In genomic region chr5:43802651-43803050, GRCh38 we compare ENCODE assay signal across 17 cellular contexts.
DNase-seq lines count a peak whose midpoint lies in the region; ATAC-seq, FAIRE-seq and TF ChIP-seq lines count a peak whose summit lies in the region.
"Had no signal": no experiment of that assay in that cellular context is flagged by ENCODE, and none has a peak within 500 bp of the region (broad histone marks: within the 10 kb centered on the region; RNA-seq: fewer than 3 reads in every experiment).

No MANE protein-coding gene starts in this region.

- CTCF ChIA-PET in K562 (lab: Yijun Ruan, JAX; ENCODE audit: low intra/inter-chr PET ratio): no interaction called here
- CTCF ChIA-PET in T-cell (lab: Charles Lee): no interaction called here

- no peaks in the 10 kb centered on the region for H3K27me3 ChIP-seq in K562 (ENCODE audit: control insufficient read depth in 2 of 2, insufficient read depth in 2 of 2, low read length in 2 of 2)
- no peaks in the 10 kb centered on the region for H3K27me3 ChIP-seq in foreskin keratinocyte

- no peak overlapping the region for H3K4me3 Mint-ChIP-seq in T-cell
- H3K4me3 Mint-ChIP-seq: CD4-positive, alpha-beta memory T cell had no signal

- ATAC-seq in K562 (no peak), foreskin keratinocyte (peak; percentile 6), HG03097 (IDR thresholded peaks at IDR 0.05; ENCODE audit: low FRiP score, unreplicated experiment) (no peak), T-cell (replicated peaks in 1 of 4) (no peak), GM18520 (IDR thresholded peaks at IDR 0.05; ENCODE audit: unreplicated experiment) (no peak)

- BruUV-seq in K562 (replicated peaks; lab: Mats Ljungman, UMichigan): no TSS peak

- DNase-seq in NCI-H146 (lab: John Stamatoyannopoulos, UW) (peak; percentile 11), NCI-H146 treated with DMSO at 0.1 percent for 48 hours (lab: John Stamatoyannopoulos, UW; ENCODE audit: unreplicated experiment) (no peak), K562 (ENCODE audit: extremely low read depth in 1 of 4, low spot score in 3 of 4) (no peak), foreskin keratinocyte (no peak), T-cell (no peak)
- DNase-seq in stimulated activated CD4-positive, alpha-beta T cell treated with anti-CD3 and anti-CD28 coated beads, Interleukin-1b, Interleukin-23, amount 100 ng/mL, for 48 hours: no peak
- DNase-seq: CD4-positive, alpha-beta memory T cell; H7; NCI-H1436; NCI-H2081; NCI-H510A treated with DMSO at 0.1 percent for 48 hours; NK-92 treated with Interleukin-12 subunit alpha and Interleukin-12 subunit beta, amount 100 ng/mL, for 24 hours; SHP77 treated with DMSO at 0.1 percent for 48 hours had no signal

- in situ Hi-C loops in K562 (cut with MboI): no loop called here

- no peaks in the 10 kb centered on the region for H3K9me1 ChIP-seq in K562 (ENCODE audit: control insufficient read depth, insufficient read depth, low read length)

- TF ChIP-seq POLR2A in K562 (conservative IDR thresholded peaks at IDR 0.05): no peak

- H3K9me3 ChIP-seq in K562 (replicated peaks; ENCODE audit: control insufficient read depth, insufficient read depth, low read depth, low read length): no peaks in the 10 kb centered on the region

- TF ChIP-seq CTCF in K562 (IDR thresholded peaks at IDR 0.05 in 2 of 3, conservative IDR thresholded peaks at IDR 0.05 in 1 of 3; ENCODE audit: insufficient read depth in 2 of 3, low read depth in 1 of 3, low read length in 3 of 3) (no peak), foreskin keratinocyte (conservative IDR thresholded peaks at IDR 0.05) (no peak)

- H3K27ac Mint-ChIP-seq in T-cell: no peak overlapping the region
- H3K27ac Mint-ChIP-seq: CD4-positive, alpha-beta memory T cell had no signal

- no peak overlapping the region for H3K4me2 ChIP-seq in K562 (ENCODE audit: insufficient read depth, low read length)

- intact Hi-C loops in K562 (cut with micrococcal nuclease): no loop called here

- 1% methylated on average over 3 of the region's 3 CpGs for WGBS in K562 (ENCODE audit: insufficient coverage, low coverage, missing lambda C conversion rate)

- no peaks in the 10 kb centered on the region for H3K36me3 Mint-ChIP-seq in T-cell
- H3K36me3 Mint-ChIP-seq: CD4-positive, alpha-beta memory T cell had no signal

- POLR2A ChIA-PET in K562 (lab: Yijun Ruan, JAX): no interaction called here
- POLR2A ChIA-PET in T-cell (lab: Charles Lee): no interaction called here

- peak; percentile 46 for FAIRE-seq in K562 (lab: Jason Lieb, UNC)

- no peak for TF ChIP-seq EP300 in K562 (IDR thresholded peaks at IDR 0.05; ENCODE audit: low read length)

- no peaks in the 10 kb centered on the region for H4K20me1 ChIP-seq in K562 (replicated peaks; ENCODE audit: control insufficient read depth, insufficient read depth, low read length)

- H2AFZ ChIP-seq in K562 (ENCODE audit: low read depth, low read length): no peak overlapping the region

- H3K4me1 ChIP-seq in K562 (replicated peaks in 1 of 2; ENCODE audit: control insufficient read depth in 2 of 2, insufficient read depth in 2 of 2, low read length in 2 of 2) (no peaks in the 10 kb centered on the region), foreskin keratinocyte (peaks cover 13% of the 10 kb centered on the region)

- no peaks in the 10 kb centered on the region for H3K79me2 ChIP-seq in K562 (ENCODE audit: control insufficient read depth, insufficient read depth, low read length)

- no peaks in the 10 kb centered on the region for H3K36me3 ChIP-seq in K562 (ENCODE audit: control insufficient read depth, insufficient read depth, low read length)

- H3K4me3 ChIP-seq in K562: no peak overlapping the region

- TF ChIP-seq RAD21 in K562 (CRISPR knock-in tag; conservative IDR thresholded peaks at IDR 0.05 in 1 of 2, IDR thresholded peaks at IDR 0.05 in 1 of 2): no peak

- no peak overlapping the region for H3K9ac ChIP-seq in K562 (ENCODE audit: insufficient read depth in 1 of 2, low read depth in 2 of 2, low read length in 2 of 2)

- H3K27ac ChIP-seq in K562 (ENCODE audit: extremely low read depth, low read depth, low read length): no peak overlapping the region
- peak overlapping the region; percentile 12 for H3K27ac ChIP-seq in foreskin keratinocyte
- H3K27ac ChIP-seq: 22Rv1, HL-60 had no signal

- H3K27me3 Mint-ChIP-seq in T-cell: no peaks in the 10 kb centered on the region
- H3K27me3 Mint-ChIP-seq: CD4-positive, alpha-beta memory T cell had no signal

- no peaks in the 10 kb centered on the region for H3K4me1 Mint-ChIP-seq in T-cell
- H3K4me1 Mint-ChIP-seq: CD4-positive, alpha-beta memory T cell had no signal

- H3K9me3 Mint-ChIP-seq in T-cell: peaks cover under 1 to 6% (median 4%) of the 10 kb centered on the region in 3 donors

TF ChIP-seq in K562, 482 proteins besides CTCF, POLR2A, EP300 and RAD21:
- TF ChIP-seq REST (CRISPR knock-in tag; IDR thresholded peaks at IDR 0.05; ENCODE audit: low read depth) (no peak), FOXJ3 (CRISPR knock-in tag; IDR thresholded peaks at IDR 0.05) (no peak), ERF (CRISPR knock-in tag; IDR thresholded peaks at IDR 0.05) (no peak), ASH1L (IDR thresholded peaks at IDR 0.05; ENCODE audit: borderline replicate concordance, low read depth, partially characterized antibody) (no peak), YY1 (IDR thresholded peaks at IDR 0.05; ENCODE audit: borderline replicate concordance in 1 of 3, control insufficient read depth in 1 of 3, extremely low read depth in 1 of 3, insufficient read depth in 3 of 3, insufficient read length in 1 of 3, insufficient replicate concordance in 2 of 3, low read depth in 1 of 3, low read length in 2 of 3) (no peak), NCOA6 (IDR thresholded peaks at IDR 0.05) (no peak), THAP7 (CRISPR knock-in tag; IDR thresholded peaks at IDR 0.05) (no peak), ZNF311 (CRISPR knock-in tag; IDR thresholded peaks at IDR 0.05) (no peak), RUNX1 (IDR thresholded peaks at IDR 0.05; ENCODE audit: low read depth) (no peak), PTBP1 (IDR thresholded peaks at IDR 0.05; ENCODE audit: low read depth, low read length) (no peak), MED1 (CRISPR knock-in tag; IDR thresholded peaks at IDR 0.05; ENCODE audit: borderline replicate concordance) (no peak), SFPQ (IDR thresholded peaks at IDR 0.05; ENCODE audit: low read depth, low read length) (no peak)
